ENCODE assay signal across 20 cellular contexts in genomic region chr1:51615780-51616291, GRCh38. TPM values are rescaled to one million over a fixed set of nuclear protein-coding genes. Genes with fewer than 3 reads are reported as not detected.
DNase-seq lines count a peak whose midpoint lies in the region; ATAC-seq, FAIRE-seq and TF ChIP-seq lines count a peak whose summit lies in the region.
"Had no signal": no experiment of that assay in that cellular context is flagged by ENCODE, and none has a peak within 500 bp of the region (broad histone marks: within the 10 kb centered on the region; RNA-seq: fewer than 3 reads in every experiment).

No MANE protein-coding gene starts in this region.

- no peak overlapping the region for H3K27ac ChIP-seq in endothelial cell of umbilical vein (ENCODE audit: insufficient read depth, low read depth, low read length)

- ATAC-seq in activated naive CD4-positive, alpha-beta T cell treated with anti-CD3 and anti-CD28 coated beads, Interleukin-2, amount 50 U/mL, for 72 hours: no peak
- no peak for ATAC-seq in stimulated activated effector memory CD8-positive, alpha-beta T cell treated with anti-CD3 and anti-CD28 coated beads, Interleukin-12 subunit alpha, Interleukin-12 subunit beta, amount 100 ng/mL, for 72 hours
- no peak for ATAC-seq in HG03280 (IDR thresholded peaks at IDR 0.05; ENCODE audit: unreplicated experiment)
- ATAC-seq: heart right ventricle had no signal

- H3K9ac ChIP-seq in endothelial cell of umbilical vein (replicated peaks; ENCODE audit: extremely low read depth, insufficient read depth, low read length): no peak overlapping the region

- TF ChIP-seq POLR2A in endothelial cell of umbilical vein (IDR thresholded peaks at IDR 0.05; ENCODE audit: low read depth, low read length): no peak

- CTCF ChIA-PET in activated naive CD4-positive, alpha-beta T cell treated with anti-CD3 and anti-CD28 coated beads for 36 hours (lab: Charles Lee): interaction anchor here (0.5 to 1.2 kb wide), 2 partner anchors 84 to 153 kb away, joined by 3 to 7 read pairs; no protein-coding TSS in a partner anchor
- CTCF ChIA-PET in endothelial cell of umbilical vein (lab: Charles Lee): no interaction called here
- CTCF ChIA-PET in activated CD4-positive, alpha-beta memory T cell treated with anti-CD3 and anti-CD28 coated beads, Interleukin-2, amount 10 ng/mL, durations not matched to agents 7 days and 5 days (lab: Charles Lee): interaction anchor here (0.6 to 0.7 kb wide), 2 partner anchors 110 to 338 kb away, joined by 3 to 5 read pairs; no protein-coding TSS in a partner anchor

- H3K36me3 Mint-ChIP-seq in activated naive CD4-positive, alpha-beta T cell treated with anti-CD3 and anti-CD28 coated beads for 36 hours (ENCODE audit: low read depth): peaks cover 1% of the 10 kb centered on the region
- H3K36me3 Mint-ChIP-seq in activated naive CD4-positive, alpha-beta T cell treated with anti-CD3 and anti-CD28 coated beads, Interleukin-2, amount 50 U/mL, for 72 hours: peaks cover 5 to 8% of the 10 kb centered on the region in 2 donors
- H3K36me3 Mint-ChIP-seq in HFFc6 (ENCODE audit: low read depth): peaks cover 5% of the 10 kb centered on the region
- H3K36me3 Mint-ChIP-seq in stimulated activated effector memory CD8-positive, alpha-beta T cell treated with anti-CD3 and anti-CD28 coated beads, Interleukin-12 subunit alpha, Interleukin-12 subunit beta, amount 100 ng/mL, for 72 hours: no peaks in the 10 kb centered on the region
- peaks cover 6% of the 10 kb centered on the region for H3K36me3 Mint-ChIP-seq in activated CD4-positive, alpha-beta memory T cell treated with anti-CD3 and anti-CD28 coated beads, Interleukin-2, amount 10 ng/mL, durations not matched to agents 7 days and 5 days (ENCODE audit: low read depth)

- H3K9me3 Mint-ChIP-seq in activated naive CD4-positive, alpha-beta T cell treated with anti-CD3 and anti-CD28 coated beads for 36 hours: no peaks in the 10 kb centered on the region
- no peaks in the 10 kb centered on the region for H3K9me3 Mint-ChIP-seq in activated naive CD4-positive, alpha-beta T cell treated with anti-CD3 and anti-CD28 coated beads, Interleukin-2, amount 50 U/mL, for 72 hours
- H3K9me3 Mint-ChIP-seq in HFFc6: no peaks in the 10 kb centered on the region
- H3K9me3 Mint-ChIP-seq in stimulated activated effector memory CD8-positive, alpha-beta T cell treated with anti-CD3 and anti-CD28 coated beads, Interleukin-12 subunit alpha, Interleukin-12 subunit beta, amount 100 ng/mL, for 72 hours: no peaks in the 10 kb centered on the region
- H3K9me3 Mint-ChIP-seq in activated CD4-positive, alpha-beta memory T cell treated with anti-CD3 and anti-CD28 coated beads, Interleukin-2, amount 10 ng/mL, durations not matched to agents 7 days and 5 days: no peaks in the 10 kb centered on the region
- H3K9me3 Mint-ChIP-seq: activated CD4-positive, alpha-beta T cell treated with anti-CD3 and anti-CD28 coated beads, Interleukin-2, amount 10 ng/mL, durations not matched to agents 24 days and 14 days had no signal

- DNase-seq in activated naive CD4-positive, alpha-beta T cell treated with anti-CD3 and anti-CD28 coated beads for 36 hours: no peak
- DNase-seq in activated naive CD4-positive, alpha-beta T cell treated with anti-CD3 and anti-CD28 coated beads, Interleukin-2, amount 50 U/mL, for 72 hours (ENCODE audit: low spot score in 2 of 2): no peak
- DNase-seq in HFFc6 (no peak), endothelial cell of umbilical vein (ENCODE audit: low read depth, low spot score) (no peak), D341Med (ENCODE audit: low spot score) (no peak)
- no peak for DNase-seq in stimulated activated effector memory CD8-positive, alpha-beta T cell treated with anti-CD3 and anti-CD28 coated beads, Interleukin-12 subunit alpha, Interleukin-12 subunit beta, amount 100 ng/mL, for 72 hours (ENCODE audit: low spot score in 2 of 2)
- DNase-seq in activated CD4-positive, alpha-beta memory T cell treated with anti-CD3 and anti-CD28 coated beads, Interleukin-2, amount 10 ng/mL, durations not matched to agents 7 days and 5 days: no peak
- DNase-seq: ACHN; activated CD4-positive, alpha-beta T cell treated with anti-CD3 and anti-CD28 coated beads, Interleukin-2, amount 10 ng/mL, durations not matched to agents 24 days and 14 days; activated T-cell treated with anti-CD3 and anti-CD28 coated beads, Interleukin-2, amount 50 U/mL, for 48 hours; caudate nucleus; heart right ventricle; NCI-H2029; NCI-H446 treated with DMSO at 0.1 percent for 48 hours; stimulated activated naive CD4-positive, alpha-beta T cell treated with Interleukin-2 at 50 U/mL for 16 hours; T-helper 9 cell had no signal

- H3K27me3 ChIP-seq in endothelial cell of umbilical vein (ENCODE audit: control insufficient read depth in 2 of 2, insufficient read depth in 2 of 2, low read length in 2 of 2): peaks cover 3% of the 10 kb centered on the region in 2 experiments
- H3K27me3 ChIP-seq: heart right ventricle had no signal

- H3K79me2 ChIP-seq in endothelial cell of umbilical vein (ENCODE audit: control insufficient read depth, insufficient read depth, low read length): peaks cover 27% of the 10 kb centered on the region

- no peak for FAIRE-seq in endothelial cell of umbilical vein (lab: Jason Lieb, UNC)
- FAIRE-seq: G401.6, GM12891, islet of Langerhans had no signal

- H3K9me3 ChIP-seq in endothelial cell of umbilical vein (replicated peaks; ENCODE audit: control insufficient read depth, insufficient read depth, low read length): no peaks in the 10 kb centered on the region
- H3K9me3 ChIP-seq: heart right ventricle had no signal

- H3K4me3 ChIP-seq in endothelial cell of umbilical vein (replicated peaks in 1 of 3; ENCODE audit: insufficient read depth in 1 of 3, low read depth in 1 of 3, low read length in 3 of 3): no peak overlapping the region

- TF ChIP-seq CTCF in HFFc6 (IDR thresholded peaks at IDR 0.05) (no peak), endothelial cell of umbilical vein (IDR thresholded peaks at IDR 0.05; ENCODE audit: extremely low read depth in 1 of 2, insufficient read depth in 1 of 2, low read depth in 1 of 2, low read length in 2 of 2) (no peak)

- H3K9me1 ChIP-seq in endothelial cell of umbilical vein (replicated peaks; ENCODE audit: control insufficient read depth, extremely low read depth, insufficient read depth, low read length): no peaks in the 10 kb centered on the region

- peaks cover 25% of the 10 kb centered on the region for H3K4me1 ChIP-seq in endothelial cell of umbilical vein (ENCODE audit: control insufficient read depth, extremely low read depth, insufficient read depth, low read length)

- H3K4me1 Mint-ChIP-seq in activated naive CD4-positive, alpha-beta T cell treated with anti-CD3 and anti-CD28 coated beads for 36 hours (ENCODE audit: low read depth): peaks cover 22% of the 10 kb centered on the region
- H3K4me1 Mint-ChIP-seq in HFFc6 (ENCODE audit: low read depth): peaks cover 67% of the 10 kb centered on the region
- H3K4me1 Mint-ChIP-seq in stimulated activated effector memory CD8-positive, alpha-beta T cell treated with anti-CD3 and anti-CD28 coated beads, Interleukin-12 subunit alpha, Interleukin-12 subunit beta, amount 100 ng/mL, for 72 hours: peaks cover 21% of the 10 kb centered on the region
- peaks cover 27% of the 10 kb centered on the region for H3K4me1 Mint-ChIP-seq in activated CD4-positive, alpha-beta memory T cell treated with anti-CD3 and anti-CD28 coated beads, Interleukin-2, amount 10 ng/mL, durations not matched to agents 7 days and 5 days

- no peak overlapping the region for H3K4me2 ChIP-seq in endothelial cell of umbilical vein (ENCODE audit: insufficient read depth, low read length)

- intact Hi-C loops in activated naive CD4-positive, alpha-beta T cell treated with anti-CD3 and anti-CD28 coated beads for 36 hours (cut with micrococcal nuclease): loop anchor here (1.0 to 5.0 kb wide), 4 partner anchors 263 to 649 kb away; partner anchors contain the start of genes BTF3L4, NRDC, RNF11 and TXNDC12
- intact Hi-C loops in endothelial cell of umbilical vein (cut with micrococcal nuclease): loop anchor here (2.0 kb wide), 2 partner anchors 55 to 153 kb away; no protein-coding TSS in a partner anchor

- H2AFZ ChIP-seq in endothelial cell of umbilical vein (ENCODE audit: low read depth, low read length): peak overlapping the region; percentile 66

- no peaks in the 10 kb centered on the region for H4K20me1 ChIP-seq in endothelial cell of umbilical vein (replicated peaks; ENCODE audit: control insufficient read depth, extremely low read depth, insufficient read depth, low read length)

- POLR2A ChIA-PET in endothelial cell of umbilical vein (lab: Charles Lee): no interaction called here
- POLR2A ChIA-PET in activated CD4-positive, alpha-beta memory T cell treated with anti-CD3 and anti-CD28 coated beads, Interleukin-2, amount 10 ng/mL, durations not matched to agents 7 days and 5 days (lab: Charles Lee): interaction anchor here (1.0 kb wide), 1 partner anchor 46 kb away, joined by 3 read pairs; no protein-coding TSS in a partner anchor

- H3K27me3 Mint-ChIP-seq in activated naive CD4-positive, alpha-beta T cell treated with anti-CD3 and anti-CD28 coated beads for 36 hours (ENCODE audit: low read depth): no peaks in the 10 kb centered on the region
- peaks cover 2% of the 10 kb centered on the region; the same call in 1 of the 2 replicates for H3K27me3 Mint-ChIP-seq in HFFc6 (ENCODE audit: insufficient read depth)
- peaks cover 11% of the 10 kb centered on the region for H3K27me3 Mint-ChIP-seq in activated CD4-positive, alpha-beta memory T cell treated with anti-CD3 and anti-CD28 coated beads, Interleukin-2, amount 10 ng/mL, durations not matched to agents 7 days and 5 days

- H3K4me3 Mint-ChIP-seq in activated naive CD4-positive, alpha-beta T cell treated with anti-CD3 and anti-CD28 coated beads for 36 hours: peak overlapping the region; percentile 31
- H3K4me3 Mint-ChIP-seq in HFFc6: peak overlapping the region; percentile 38; the same call in 1 of the 2 replicates
- H3K4me3 Mint-ChIP-seq in stimulated activated effector memory CD8-positive, alpha-beta T cell treated with anti-CD3 and anti-CD28 coated beads, Interleukin-12 subunit alpha, Interleukin-12 subunit beta, amount 100 ng/mL, for 72 hours: peak overlapping the region; percentile 98
- H3K4me3 Mint-ChIP-seq in activated CD4-positive, alpha-beta memory T cell treated with anti-CD3 and anti-CD28 coated beads, Interleukin-2, amount 10 ng/mL, durations not matched to agents 7 days and 5 days: no peak overlapping the region
- H3K4me3 Mint-ChIP-seq: activated CD4-positive, alpha-beta T cell treated with anti-CD3 and anti-CD28 coated beads, Interleukin-2, amount 10 ng/mL, durations not matched to agents 24 days and 14 days had no signal

- no peaks in the 10 kb centered on the region for H3K36me3 ChIP-seq in endothelial cell of umbilical vein (ENCODE audit: control insufficient read depth in 2 of 2, extremely low read depth in 1 of 2, insufficient read depth in 2 of 2, low read length in 2 of 2)
- H3K36me3 ChIP-seq: heart right ventricle had no signal

- dilution Hi-C loops in endothelial cell of umbilical vein (cut with MboI; ENCODE audit: extremely low pct_ligation_motif_present, low sequenced_read_pairs): no loop called here

- no peak overlapping the region for H3K27ac Mint-ChIP-seq in activated naive CD4-positive, alpha-beta T cell treated with anti-CD3 and anti-CD28 coated beads for 36 hours
- H3K27ac Mint-ChIP-seq in activated naive CD4-positive, alpha-beta T cell treated with anti-CD3 and anti-CD28 coated beads, Interleukin-2, amount 50 U/mL, for 72 hours: no peak overlapping the region
- H3K27ac Mint-ChIP-seq in HFFc6: no peak overlapping the region
- no peak overlapping the region for H3K27ac Mint-ChIP-seq in stimulated activated effector memory CD8-positive, alpha-beta T cell treated with anti-CD3 and anti-CD28 coated beads, Interleukin-12 subunit alpha, Interleukin-12 subunit beta, amount 100 ng/mL, for 72 hours
- H3K27ac Mint-ChIP-seq in activated CD4-positive, alpha-beta memory T cell treated with anti-CD3 and anti-CD28 coated beads, Interleukin-2, amount 10 ng/mL, durations not matched to agents 7 days and 5 days: no peak overlapping the region
- H3K27ac Mint-ChIP-seq: activated CD4-positive, alpha-beta T cell treated with anti-CD3 and anti-CD28 coated beads, Interleukin-2, amount 10 ng/mL, durations not matched to agents 24 days and 14 days had no signal

- no TSS peak for BruUV-seq in endothelial cell of umbilical vein (replicated peaks; lab: Mats Ljungman, UMichigan)

RNA-seq across cellular contexts. Expression of gene OSBPL9, which starts 1.1 kb away (rescaled TPM):
- 10 to 100 TPM; 38.2 to 40.7 TPM for total RNA-seq in activated naive CD4-positive, alpha-beta T cell treated with anti-CD3 and anti-CD28 coated beads for 36 hours
- total RNA-seq in activated naive CD4-positive, alpha-beta T cell treated with anti-CD3 and anti-CD28 coated beads, Interleukin-2, amount 50 U/mL, for 72 hours: 10 to 100 TPM; 36.1 to 63.4 TPM
- total RNA-seq in HFFc6 (2021; fragmentation: NEBNext Ultra II Directional; extraction: Animal tissue kit (Norgen Biotek cat#: 25700)): 10 to 100 TPM; 39.8 to 54.2 (median 44.8) TPM
- 74.8 and 80.3 TPM in 2 replicates for total RNA-seq in endothelial cell of umbilical vein
- 46.2 and 52.5 TPM in 2 replicates for polyA plus RNA-seq in endothelial cell of umbilical vein
- polyA plus RNA-seq in endothelial cell of umbilical vein (2011; cell fraction: cytosol; rRNA removed): 55.0 and 58.8 TPM in 2 replicates
- polyA plus RNA-seq in endothelial cell of umbilical vein (2011; cell fraction: nucleus; rRNA removed): 90.8 and 101 TPM in 2 replicates
- polyA plus RNA-seq in endothelial cell of umbilical vein (2012): 47.7 and 64.7 TPM in 2 replicates
- 165 and 179 TPM in 2 replicates for polyA minus RNA-seq in endothelial cell of umbilical vein
- polyA minus RNA-seq in endothelial cell of umbilical vein (2011; cell fraction: cytosol; rRNA and poly(A)+ RNA removed): 50.0 TPM
- polyA minus RNA-seq in endothelial cell of umbilical vein (2011; cell fraction: nucleus; rRNA and poly(A)+ RNA removed): 155 and 206 TPM in 2 replicates
- total RNA-seq in activated CD4-positive, alpha-beta memory T cell treated with anti-CD3 and anti-CD28 coated beads, Interleukin-2, amount 10 ng/mL, durations not matched to agents 7 days and 5 days: 10 to 100 TPM; 40.0 to 42.7 TPM
